ENCODE assay signal across 8 cellular contexts in genomic region chr7:23532490-23533001, GRCh38. TPM values are rescaled to one million over a fixed set of nuclear protein-coding genes. Genes with fewer than 3 reads are reported as not detected.
DNase-seq lines count a peak whose midpoint lies in the region; ATAC-seq, FAIRE-seq and TF ChIP-seq lines count a peak whose summit lies in the region.
"Not testable (repeated sequence)": the region's sequence is repeated elsewhere in the genome, so short reads cannot be mapped to it uniquely, and the experiment has no call there.

No MANE protein-coding gene starts in this region.

- peak overlapping the region; percentile 75 for H3K4me2 ChIP-seq in BLaER1
- H3K4me2 ChIP-seq in SU-DHL-6 (ENCODE audit: low read depth, low read length, poor library complexity, severe bottlenecking), result peak overlapping the region; percentile 98
- H3K4me2 ChIP-seq in neural progenitor cell, result peak overlapping the region; percentile 77

- intact Hi-C loops in kidney (cut with DNase I), result not testable (repeated sequence)

- H3K9me3 ChIP-seq in BLaER1; SU-DHL-6 (ENCODE audit: insufficient read depth, low read length); kidney (ENCODE audit: control insufficient read depth in 1 of 2, low read length in 2 of 2); neural progenitor cell (ENCODE audit: low read depth): not testable (repeated sequence)

- H3K4me3 Mint-ChIP-seq in activated naive CD8-positive, alpha-beta T cell, result peak overlapping the region; percentile 99
- peak overlapping the region; percentile 99 for H3K4me3 Mint-ChIP-seq in effector memory CD8-positive, alpha-beta T cell
- H3K4me3 Mint-ChIP-seq in neural progenitor cell, result peak overlapping the region; percentile 92
- H3K4me3 Mint-ChIP-seq in stimulated activated naive CD8-positive, alpha-beta T cell treated with anti-CD3 and anti-CD28 coated beads, Interleukin-15, Interleukin-2, amounts not matched to agents 100 ng/mL and 50 ng/mL, for 24 hours, result peak overlapping the region; percentile 99

- H2AFZ ChIP-seq in SU-DHL-6 (ENCODE audit: low read depth, low read length, severe bottlenecking) (peak overlapping the region; percentile 69), neural progenitor cell (replicated peaks) (peak overlapping the region; percentile 74)

- H4K20me1 ChIP-seq in BLaER1 (peaks cover 38% of the 10 kb centered on the region), SU-DHL-6 (ENCODE audit: low read depth, low read length) (peaks cover 23% of the 10 kb centered on the region), neural progenitor cell (ENCODE audit: low read depth) (peaks cover 39% of the 10 kb centered on the region)

- H3K36me3 Mint-ChIP-seq in activated naive CD8-positive, alpha-beta T cell, result not testable (repeated sequence)
- peaks cover 50% of the 10 kb centered on the region for H3K36me3 Mint-ChIP-seq in effector memory CD8-positive, alpha-beta T cell (ENCODE audit: insufficient read depth)
- peaks cover 19% of the 10 kb centered on the region for H3K36me3 Mint-ChIP-seq in neural progenitor cell
- H3K36me3 Mint-ChIP-seq in stimulated activated naive CD8-positive, alpha-beta T cell treated with anti-CD3 and anti-CD28 coated beads, Interleukin-15, Interleukin-2, amounts not matched to agents 100 ng/mL and 50 ng/mL, for 24 hours (ENCODE audit: low read depth), result peaks cover 24% of the 10 kb centered on the region

- H3K27ac Mint-ChIP-seq in activated naive CD8-positive, alpha-beta T cell, result peak overlapping the region; percentile 100
- peak overlapping the region; percentile 99 to 100 for H3K27ac Mint-ChIP-seq in effector memory CD8-positive, alpha-beta T cell
- peak overlapping the region; percentile 47 for H3K27ac Mint-ChIP-seq in neural progenitor cell
- peak overlapping the region; percentile 100 for H3K27ac Mint-ChIP-seq in stimulated activated naive CD8-positive, alpha-beta T cell treated with anti-CD3 and anti-CD28 coated beads, Interleukin-15, Interleukin-2, amounts not matched to agents 100 ng/mL and 50 ng/mL, for 24 hours

- ATAC-seq in effector memory CD8-positive, alpha-beta T cell (replicated peaks), result not testable (repeated sequence)

- peak overlapping the region; percentile 88 for H3K4me3 ChIP-seq in BLaER1
- H3K4me3 ChIP-seq in HL-60 (replicated peaks; ENCODE audit: insufficient read depth, low read length), result not testable (repeated sequence)
- H3K4me3 ChIP-seq in SU-DHL-6 (ENCODE audit: insufficient read depth, low read length, poor library complexity, severe bottlenecking), result peak overlapping the region; percentile 87
- H3K4me3 ChIP-seq in kidney (ENCODE audit: low read length in 2 of 2), result peak overlapping the region; percentile 90 to 95
- H3K4me3 ChIP-seq in neural progenitor cell, result peak overlapping the region; percentile 95

- not testable (repeated sequence) for H3K27me3 ChIP-seq in BLaER1; HL-60 (ENCODE audit: insufficient read depth, poor library complexity, severe bottlenecking); SU-DHL-6 (ENCODE audit: low read length); neural progenitor cell

- not testable (repeated sequence) for H3K27me3 Mint-ChIP-seq in activated naive CD8-positive, alpha-beta T cell; effector memory CD8-positive, alpha-beta T cell; neural progenitor cell (ENCODE audit: insufficient read depth, low read depth); stimulated activated naive CD8-positive, alpha-beta T cell treated with anti-CD3 and anti-CD28 coated beads, Interleukin-15, Interleukin-2, amounts not matched to agents 100 ng/mL and 50 ng/mL, for 24 hours

- H3K9ac ChIP-seq in BLaER1 (peak overlapping the region; percentile 99), SU-DHL-6 (ENCODE audit: low read length) (peak overlapping the region; percentile 88), kidney (ENCODE audit: low read length in 2 of 2) (peak overlapping the region in 1 of 2 donors; percentile 99)
- H3K9ac ChIP-seq in neural progenitor cell, result not testable (repeated sequence)

- H3K9me2 ChIP-seq in SU-DHL-6 (replicated peaks; ENCODE audit: insufficient read depth, low read length), result not testable (repeated sequence)

- H3K27ac ChIP-seq in BLaER1, result peak overlapping the region; percentile 99
- peak overlapping the region; percentile 95 for H3K27ac ChIP-seq in HL-60 (replicated peaks)
- H3K27ac ChIP-seq in SU-DHL-6 (ENCODE audit: low read depth, low read length), result peak overlapping the region; percentile 82
- peak overlapping the region; percentile 98 to 100 for H3K27ac ChIP-seq in kidney (ENCODE audit: low read depth in 2 of 2, low read length in 2 of 2)
- H3K27ac ChIP-seq in neural progenitor cell, result not testable (repeated sequence)

- FAIRE-seq in kidney (lab: Jason Lieb, UNC), result not testable (repeated sequence)

- not testable (repeated sequence) for H3K9me3 Mint-ChIP-seq in activated naive CD8-positive, alpha-beta T cell (ENCODE audit: low read depth); effector memory CD8-positive, alpha-beta T cell; neural progenitor cell; stimulated activated naive CD8-positive, alpha-beta T cell treated with anti-CD3 and anti-CD28 coated beads, Interleukin-15, Interleukin-2, amounts not matched to agents 100 ng/mL and 50 ng/mL, for 24 hours

- H3F3A ChIP-seq in SU-DHL-6 (ENCODE audit: insufficient read depth) (peaks cover 19% of the 10 kb centered on the region), neural progenitor cell (ENCODE audit: low read depth) (peaks cover 15% of the 10 kb centered on the region)

- TF ChIP-seq CTCF in HL-60 (IDR thresholded peaks at IDR 0.05; ENCODE audit: insufficient read depth, low read length); SU-DHL-6 (IDR thresholded peaks at IDR 0.05; ENCODE audit: insufficient read depth, low read length, poor library complexity, severe bottlenecking); kidney (IDR thresholded peaks at IDR 0.05; ENCODE audit: borderline replicate concordance, extremely low read depth, insufficient read depth); neural progenitor cell (IDR thresholded peaks at IDR 0.05): not testable (repeated sequence)

- peaks cover 40% of the 10 kb centered on the region for H3K4me1 ChIP-seq in BLaER1
- H3K4me1 ChIP-seq in kidney (ENCODE audit: control insufficient read depth in 1 of 2, insufficient read depth in 1 of 2, low read depth in 1 of 2, low read length in 2 of 2), result not testable (repeated sequence)
- H3K4me1 ChIP-seq in neural progenitor cell, result peaks cover 19% of the 10 kb centered on the region

- H3K79me2 ChIP-seq in SU-DHL-6 (ENCODE audit: insufficient read depth, low read length) (peaks cover 43% of the 10 kb centered on the region), neural progenitor cell (ENCODE audit: low read depth) (peaks cover 53% of the 10 kb centered on the region)

- DNase-seq in HL-60 (ENCODE audit: low read depth in 1 of 2, low spot score in 1 of 2); effector memory CD8-positive, alpha-beta T cell; neural progenitor cell (ENCODE audit: low spot score): not testable (repeated sequence)
- DNase-seq in kidney, result peak; percentile 72

- peaks cover 31% of the 10 kb centered on the region for H3K4me1 Mint-ChIP-seq in activated naive CD8-positive, alpha-beta T cell (ENCODE audit: low read depth)
- peaks cover 25 to 35% of the 10 kb centered on the region in 2 donors for H3K4me1 Mint-ChIP-seq in effector memory CD8-positive, alpha-beta T cell (ENCODE audit: low read depth in 2 of 2)
- H3K4me1 Mint-ChIP-seq in neural progenitor cell, result peaks cover 27% of the 10 kb centered on the region
- H3K4me1 Mint-ChIP-seq in stimulated activated naive CD8-positive, alpha-beta T cell treated with anti-CD3 and anti-CD28 coated beads, Interleukin-15, Interleukin-2, amounts not matched to agents 100 ng/mL and 50 ng/mL, for 24 hours (ENCODE audit: low read depth), result peaks cover 38% of the 10 kb centered on the region

- peaks cover 11% of the 10 kb centered on the region; the same call in 1 of the 2 replicates for H3K36me3 ChIP-seq in BLaER1
- peaks cover 13% of the 10 kb centered on the region; the same call in 1 of the 2 replicates for H3K36me3 ChIP-seq in SU-DHL-6 (ENCODE audit: low read length)
- not testable (repeated sequence) for H3K36me3 ChIP-seq in kidney (ENCODE audit: control insufficient read depth in 1 of 2, insufficient read depth in 2 of 2, low read length in 2 of 2); neural progenitor cell

RNA-seq across cellular contexts. Expression of gene TRA2A, which starts 0.8 kb away (rescaled TPM):
- total RNA-seq in kidney (67.1 TPM), neural progenitor cell (ENCODE audit: low replicate concordance) (81.9 and 126 TPM in 2 replicates)
- 46.4 TPM for polyA plus RNA-seq in kidney (ENCODE audit: insufficient read depth, low read depth, low replicate concordance)

Comparison
In these comparisons a context has a peak if more than half of its experiments do, and no peak if none do; other contexts are left out.
1. H3K27ac Mint-ChIP-seq: peak in every context shown above with its lines; median percentile 100 in activated naive CD8-positive, alpha-beta T cell; 100 in stimulated activated naive CD8-positive, alpha-beta T cell treated with anti-CD3 and anti-CD28 coated beads, Interleukin-15, Interleukin-2, amounts not matched to agents 100 ng/mL and 50 ng/mL, for 24 hours; 100 in effector memory CD8-positive, alpha-beta T cell; 47 in neural progenitor cell.